9 cellular contexts compared by ENCODE assay signal in the genomic region with DNA sequence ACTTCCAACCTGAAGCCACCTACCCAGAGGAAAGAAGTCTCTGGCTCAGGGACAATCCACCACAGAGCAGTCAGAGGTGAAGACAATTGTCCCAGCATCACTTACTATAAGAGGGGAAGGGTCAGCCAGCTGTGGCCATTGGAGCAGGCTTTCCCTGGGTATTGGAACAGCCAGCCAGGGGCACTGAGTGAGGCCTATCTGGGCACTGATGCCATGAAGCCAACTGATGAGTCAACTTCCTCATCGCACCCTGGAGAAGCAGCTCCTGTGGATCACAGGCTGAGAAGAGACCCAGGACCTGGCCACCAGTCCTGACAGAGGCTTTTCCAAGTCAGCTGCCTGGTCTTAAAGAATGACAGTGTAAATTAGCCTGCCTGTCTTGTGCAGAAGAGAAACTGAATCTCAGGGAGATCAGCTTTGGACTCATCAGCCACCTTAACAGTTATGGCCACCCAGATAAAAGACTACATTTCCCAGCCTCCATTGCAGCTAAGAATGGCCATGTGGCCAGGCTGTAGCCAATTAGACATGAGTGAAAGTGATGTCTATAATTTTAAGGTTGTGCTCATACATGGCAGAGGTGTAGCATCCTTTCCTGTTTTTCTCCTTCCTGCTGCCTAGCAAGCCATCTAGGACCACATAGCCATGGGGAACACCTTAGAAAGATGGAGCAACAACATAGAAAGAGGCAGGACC. TPM values are rescaled to one million over a fixed set of nuclear protein-coding genes. Genes with fewer than 3 reads are reported as not detected.
DNase-seq lines count a peak whose midpoint lies in the region; ATAC-seq and TF ChIP-seq lines count a peak whose summit lies in the region.
"Had no signal": no experiment of that assay in that cellular context is flagged by ENCODE, and none has a peak within 500 bp of the region (broad histone marks: within the 10 kb centered on the region; RNA-seq: fewer than 3 reads in every experiment).

No MANE protein-coding gene starts in this region.

- no peaks in the 10 kb centered on the region for H3K4me1 ChIP-seq in foreskin keratinocyte
- H3K4me1 ChIP-seq: body of pancreas had no signal

- H3K27me3 ChIP-seq in foreskin keratinocyte: peaks cover 19% of the 10 kb centered on the region
- H3K27me3 ChIP-seq: body of pancreas had no signal

- H3K27ac ChIP-seq in foreskin keratinocyte: no peak overlapping the region
- H3K27ac ChIP-seq: body of pancreas had no signal

- ATAC-seq in GM21360 (IDR thresholded peaks at IDR 0.05; ENCODE audit: unreplicated experiment) (peak; percentile 67), foreskin keratinocyte (peak; percentile 60), GM21529 (IDR thresholded peaks at IDR 0.05; ENCODE audit: unreplicated experiment) (no peak), GM21717 (IDR thresholded peaks at IDR 0.05; ENCODE audit: unreplicated experiment) (no peak)
- ATAC-seq: body of pancreas had no signal

- DNase-seq in CD1c-positive myeloid dendritic cell (ENCODE audit: extremely low spot score): peak; percentile 26
- peak; percentile 25 for DNase-seq in RPMI7951 (ENCODE audit: low read depth)
- no peak for DNase-seq in foreskin keratinocyte
- DNase-seq in NCI-H1694 treated with DMSO at 0.1 percent for 48 hours (lab: John Stamatoyannopoulos, UW): no peak
- no peak for DNase-seq in activated CD4-positive, alpha-beta T cell treated with anti-CD3 and anti-CD28 coated beads for 48 hours
- DNase-seq: body of pancreas had no signal

- no peak for TF ChIP-seq CTCF in foreskin keratinocyte (conservative IDR thresholded peaks at IDR 0.05)

RNA-seq across cellular contexts. Expression of gene CHST1, which starts 19.0 kb away (rescaled TPM):
- 0.20 and 0.36 TPM in 2 replicates for total RNA-seq in RPMI7951 (2014; rRNA removed; shearing (Covaris generic))
- total RNA-seq in foreskin keratinocyte: not detected in 2 replicates
- not detected in 2 replicates for polyA plus RNA-seq in foreskin keratinocyte

Comparison
In these comparisons a context has a peak if more than half of its experiments do, and no peak if none do; other contexts are left out.
1. DNase-seq: peak in CD1c-positive myeloid dendritic cell (single experiment) and RPMI7951 (single experiment); none in foreskin keratinocyte (0 of 2), NCI-H1694 treated with DMSO at 0.1 percent for 48 hours (single experiment) and activated CD4-positive, alpha-beta T cell treated with anti-CD3 and anti-CD28 coated beads for 48 hours (single experiment).
2. ATAC-seq: peak in GM21360 (single experiment) and foreskin keratinocyte (single experiment); none in GM21529 (single experiment) and GM21717 (single experiment).